Comparison of ENCODE assay signal across 8 cellular contexts in genomic region chr12:110741371-110741770, GRCh38. TPM values are rescaled to one million over a fixed set of nuclear protein-coding genes. Genes with fewer than 3 reads are reported as not detected.
DNase-seq lines count a peak whose midpoint lies in the region; ATAC-seq lines count a peak whose summit lies in the region.

No MANE protein-coding gene starts in this region.

- peak overlapping the region; percentile 87 for H3K4me3 ChIP-seq in iPS-18a (ENCODE audit: low read length)

- peak overlapping the region; percentile 88 for H3K9ac ChIP-seq in iPS-18a (ENCODE audit: low read length)

- no peaks in the 10 kb centered on the region for H3K27me3 Mint-ChIP-seq in activated CD8-positive, alpha-beta T cell treated with anti-CD3 and anti-CD28 coated beads, Interleukin-2, amount 10 ng/mL, durations not matched to agents 7 days and 5 days (ENCODE audit: low read depth)

- peak; percentile 26 for DNase-seq in activated naive CD4-positive, alpha-beta T cell treated with Interleukin-2 at 50 U/mL for 16 hours
- no peak for DNase-seq in activated naive CD4-positive, alpha-beta T cell treated with anti-CD3 and anti-CD28 coated beads, Interleukin-2, amount 50 U/mL, for 16 hours
- DNase-seq in activated CD8-positive, alpha-beta T cell treated with anti-CD3 and anti-CD28 coated beads, Interleukin-2, amount 10 ng/mL, durations not matched to agents 7 days and 5 days: peak; percentile 52
- DNase-seq in stimulated activated CD8-positive, alpha-beta memory T cell treated with anti-CD3 and anti-CD28 coated beads, Interleukin-4, amount 100 ng/mL, for 48 hours: peak; percentile 33
- no peak for DNase-seq in cortex of kidney (lab: John Stamatoyannopoulos, UW)
- DNase-seq in activated CD4-positive, CD25-positive, alpha-beta regulatory T cell (lab: John Stamatoyannopoulos, UW): no peak

- H3K36me3 ChIP-seq in iPS-18a (ENCODE audit: control insufficient read depth, low read depth, low read length): peaks cover 5% of the 10 kb centered on the region

- no peak overlapping the region for H3K27ac ChIP-seq in iPS-18a (ENCODE audit: low read length)

- ATAC-seq in activated CD8-positive, alpha-beta T cell treated with anti-CD3 and anti-CD28 coated beads, Interleukin-2, amount 10 ng/mL, durations not matched to agents 7 days and 5 days: peak; percentile 7
- ATAC-seq in HG03521 (IDR thresholded peaks at IDR 0.05; ENCODE audit: unreplicated experiment): no peak

- CTCF ChIA-PET in activated CD8-positive, alpha-beta T cell treated with anti-CD3 and anti-CD28 coated beads, Interleukin-2, amount 10 ng/mL, durations not matched to agents 7 days and 5 days (lab: Charles Lee): interaction anchor here (0.7 to 2.7 kb wide), 12 partner anchors 10 to 292 kb away, joined by 3 to 16 read pairs (median 6); partner anchors contain the start of genes ARPC3 and FAM216A

- H3K36me3 Mint-ChIP-seq in activated CD8-positive, alpha-beta T cell treated with anti-CD3 and anti-CD28 coated beads, Interleukin-2, amount 10 ng/mL, durations not matched to agents 7 days and 5 days (ENCODE audit: low read depth): peaks cover 40% of the 10 kb centered on the region

- peak overlapping the region; percentile 100 for H3K4me3 Mint-ChIP-seq in activated CD8-positive, alpha-beta T cell treated with anti-CD3 and anti-CD28 coated beads, Interleukin-2, amount 10 ng/mL, durations not matched to agents 7 days and 5 days

- peaks cover 25% of the 10 kb centered on the region for H3K4me1 ChIP-seq in iPS-18a (ENCODE audit: control insufficient read depth, low read depth, low read length)

- peaks cover 52% of the 10 kb centered on the region for H3K4me1 Mint-ChIP-seq in activated CD8-positive, alpha-beta T cell treated with anti-CD3 and anti-CD28 coated beads, Interleukin-2, amount 10 ng/mL, durations not matched to agents 7 days and 5 days (ENCODE audit: low read depth)

- H3K27ac Mint-ChIP-seq in activated CD8-positive, alpha-beta T cell treated with anti-CD3 and anti-CD28 coated beads, Interleukin-2, amount 10 ng/mL, durations not matched to agents 7 days and 5 days: peak overlapping the region; percentile 98

- no peaks in the 10 kb centered on the region for H3K9me3 ChIP-seq in iPS-18a (ENCODE audit: control insufficient read depth, low read depth, low read length)

- POLR2A ChIA-PET in activated CD8-positive, alpha-beta T cell treated with anti-CD3 and anti-CD28 coated beads, Interleukin-2, amount 10 ng/mL, durations not matched to agents 7 days and 5 days (lab: Charles Lee): interaction anchor here (0.8 to 4.9 kb wide), 8 partner anchors 8 to 291 kb away, joined by 3 to 28 read pairs (median 3); partner anchors contain the start of genes ARPC3 and TCTN1

- no peaks in the 10 kb centered on the region for H3K9me3 Mint-ChIP-seq in activated CD8-positive, alpha-beta T cell treated with anti-CD3 and anti-CD28 coated beads, Interleukin-2, amount 10 ng/mL, durations not matched to agents 7 days and 5 days (ENCODE audit: insufficient read depth)

- H3K27me3 ChIP-seq in iPS-18a (ENCODE audit: control insufficient read depth, insufficient read depth, low read length): no peaks in the 10 kb centered on the region

RNA-seq across cellular contexts. Expression of gene PPP1CC, which starts 1.3 kb away (rescaled TPM):
- total RNA-seq in activated CD8-positive, alpha-beta T cell treated with anti-CD3 and anti-CD28 coated beads, Interleukin-2, amount 10 ng/mL, durations not matched to agents 7 days and 5 days: 100 to 1,000 TPM; 162 to 179 TPM

RNA-seq across cellular contexts. Expression of gene HVCN1, which starts 52.5 kb away (rescaled TPM):
- 10 to 100 TPM; 28.6 to 30.8 TPM for total RNA-seq in activated CD8-positive, alpha-beta T cell treated with anti-CD3 and anti-CD28 coated beads, Interleukin-2, amount 10 ng/mL, durations not matched to agents 7 days and 5 days

Comparison
In these comparisons a context has a peak if more than half of its experiments do, and no peak if none do; other contexts are left out.
1. DNase-seq: peak in activated naive CD4-positive, alpha-beta T cell treated with Interleukin-2 at 50 U/mL for 16 hours (single experiment), activated CD8-positive, alpha-beta T cell treated with anti-CD3 and anti-CD28 coated beads, Interleukin-2, amount 10 ng/mL, durations not matched to agents 7 days and 5 days (single experiment) and stimulated activated CD8-positive, alpha-beta memory T cell treated with anti-CD3 and anti-CD28 coated beads, Interleukin-4, amount 100 ng/mL, for 48 hours (single experiment); none in activated naive CD4-positive, alpha-beta T cell treated with anti-CD3 and anti-CD28 coated beads, Interleukin-2, amount 50 U/mL, for 16 hours (single experiment), cortex of kidney (single experiment) and activated CD4-positive, CD25-positive, alpha-beta regulatory T cell (0 of 4).